Comparison of ENCODE assay signal across 36 cellular contexts in the genomic region with DNA sequence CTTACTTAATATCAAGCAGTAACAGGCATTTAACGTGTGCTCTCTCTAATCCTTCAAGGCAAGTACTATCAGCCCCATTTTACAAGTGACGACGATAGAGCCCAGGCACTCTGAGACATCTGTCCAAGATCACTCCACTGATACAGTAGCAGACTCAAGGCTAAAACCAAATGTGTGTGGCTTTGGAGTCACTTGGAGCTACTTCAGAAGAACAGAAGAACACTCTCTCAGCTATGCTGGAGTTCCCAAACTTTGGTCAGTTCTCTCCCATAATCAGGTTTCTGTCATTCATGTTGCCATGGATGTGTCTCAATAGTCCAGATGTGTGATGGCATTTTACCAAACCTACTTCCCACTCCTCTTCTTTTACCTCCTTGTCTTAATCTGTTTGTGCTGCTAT. TPM values are rescaled to one million over a fixed set of nuclear protein-coding genes. Genes with fewer than 3 reads are reported as not detected.
"Had no signal": no experiment of that assay in that cellular context is flagged by ENCODE, and none has a peak within 500 bp of the region (broad histone marks: within the 10 kb centered on the region; RNA-seq: fewer than 3 reads in every experiment).

No MANE protein-coding gene starts in this region.

- DNase-seq: activated CD4-positive, alpha-beta memory T cell treated with anti-CD3 and anti-CD28 coated beads, Interleukin-2, amount 10 ng/mL, durations not matched to agents 7 days and 5 days; activated CD4-positive, alpha-beta T cell treated with anti-CD3 and anti-CD28 coated beads for 1 hour; activated CD4-positive, alpha-beta T cell treated with anti-CD3 and anti-CD28 coated beads for 48 hours; activated CD4-positive, CD25-positive, alpha-beta regulatory T cell; activated CD8-positive, alpha-beta memory T cell treated with anti-CD3 and anti-CD28 coated beads for 24 hours; activated CD8-positive, alpha-beta memory T cell treated with anti-CD3 and anti-CD28 coated beads, Interleukin-2, amount 10 ng/mL, durations not matched to agents 7 days and 5 days; activated CD8-positive, alpha-beta memory T cell treated with anti-CD3 and anti-CD28 coated beads, Interleukin-2, amount 50 U/mL, for 48 hours; activated effector memory CD4-positive, alpha-beta T cell treated with Interleukin-2 at 50 U/mL for 16 hours; activated naive CD4-positive, alpha-beta T cell treated with anti-CD3 and anti-CD28 coated beads, Interleukin-2, amount 10 ng/mL, durations not matched to agents 7 days and 5 days; activated naive CD8-positive, alpha-beta T cell treated with anti-CD3 and anti-CD28 coated beads, Interleukin-2, amount 50 U/mL, for 24 hours; activated T-cell treated with anti-CD3 and anti-CD28 coated beads, Interleukin-2, amount 50 U/mL, for 48 hours; amniotic stem cell; aorta; brain microvascular endothelial cell; NCI-H1092 treated with DMSO at 0.1 percent for 48 hours; NCI-H1417; NCI-H146; NCI-H187; NCI-H2029 treated with DMSO at 0.1 percent for 48 hours; NCI-H2107; NCI-H2171; NCI-H510A; NCI-H69; NK-92 treated with Interleukin-12 subunit alpha and Interleukin-12 subunit beta, amount 100 ng/mL, for 24 hours; PC-3; Peyer's patch; RPMI8226; SIG-M5; SW 1271; T-helper 1 cell; T1000; WERI-Rb-1 had no signal

- H3K27ac ChIP-seq: brain microvascular endothelial cell, cardiac muscle cell, KMS-11, Peyer's patch, WERI-Rb-1 had no signal

- H3K4me3 ChIP-seq: cardiac muscle cell, Peyer's patch had no signal

- H3K36me3 Mint-ChIP-seq: activated CD8-positive, alpha-beta memory T cell treated with anti-CD3 and anti-CD28 coated beads, Interleukin-2, amount 10 ng/mL, durations not matched to agents 7 days and 5 days; activated naive CD4-positive, alpha-beta T cell treated with anti-CD3 and anti-CD28 coated beads, Interleukin-2, amount 10 ng/mL, durations not matched to agents 7 days and 5 days; activated naive CD8-positive, alpha-beta T cell had no signal

- H3K4me1 ChIP-seq: Peyer's patch had no signal

- H3K9me3 Mint-ChIP-seq: activated CD4-positive, alpha-beta memory T cell treated with anti-CD3 and anti-CD28 coated beads, Interleukin-2, amount 10 ng/mL, durations not matched to agents 7 days and 5 days; activated naive CD4-positive, alpha-beta T cell treated with anti-CD3 and anti-CD28 coated beads, Interleukin-2, amount 10 ng/mL, durations not matched to agents 7 days and 5 days had no signal

- H3K4me3 Mint-ChIP-seq: activated CD4-positive, alpha-beta memory T cell treated with anti-CD3 and anti-CD28 coated beads, Interleukin-2, amount 10 ng/mL, durations not matched to agents 7 days and 5 days; activated CD8-positive, alpha-beta memory T cell treated with anti-CD3 and anti-CD28 coated beads, Interleukin-2, amount 10 ng/mL, durations not matched to agents 7 days and 5 days; activated naive CD4-positive, alpha-beta T cell treated with anti-CD3 and anti-CD28 coated beads, Interleukin-2, amount 10 ng/mL, durations not matched to agents 7 days and 5 days; activated naive CD8-positive, alpha-beta T cell; activated naive CD8-positive, alpha-beta T cell treated with anti-CD3 and anti-CD28 coated beads, Interleukin-2, amount 50 U/mL, for 24 hours had no signal

- H3K27me3 Mint-ChIP-seq: activated CD4-positive, alpha-beta memory T cell treated with anti-CD3 and anti-CD28 coated beads, Interleukin-2, amount 10 ng/mL, durations not matched to agents 7 days and 5 days; activated CD8-positive, alpha-beta memory T cell treated with anti-CD3 and anti-CD28 coated beads, Interleukin-2, amount 10 ng/mL, durations not matched to agents 7 days and 5 days; activated naive CD4-positive, alpha-beta T cell treated with anti-CD3 and anti-CD28 coated beads, Interleukin-2, amount 10 ng/mL, durations not matched to agents 7 days and 5 days; activated naive CD8-positive, alpha-beta T cell treated with anti-CD3 and anti-CD28 coated beads, Interleukin-2, amount 50 U/mL, for 24 hours had no signal

- H3K27ac Mint-ChIP-seq: activated CD4-positive, alpha-beta memory T cell treated with anti-CD3 and anti-CD28 coated beads, Interleukin-2, amount 10 ng/mL, durations not matched to agents 7 days and 5 days; activated CD8-positive, alpha-beta memory T cell treated with anti-CD3 and anti-CD28 coated beads, Interleukin-2, amount 10 ng/mL, durations not matched to agents 7 days and 5 days; activated naive CD4-positive, alpha-beta T cell treated with anti-CD3 and anti-CD28 coated beads, Interleukin-2, amount 10 ng/mL, durations not matched to agents 7 days and 5 days; activated naive CD8-positive, alpha-beta T cell; activated naive CD8-positive, alpha-beta T cell treated with anti-CD3 and anti-CD28 coated beads, Interleukin-2, amount 50 U/mL, for 24 hours had no signal

- H3K27me3 ChIP-seq: brain microvascular endothelial cell, cardiac muscle cell, Peyer's patch had no signal

- H3K4me1 Mint-ChIP-seq: activated CD4-positive, alpha-beta memory T cell treated with anti-CD3 and anti-CD28 coated beads, Interleukin-2, amount 10 ng/mL, durations not matched to agents 7 days and 5 days; activated CD8-positive, alpha-beta memory T cell treated with anti-CD3 and anti-CD28 coated beads, Interleukin-2, amount 10 ng/mL, durations not matched to agents 7 days and 5 days; activated naive CD4-positive, alpha-beta T cell treated with anti-CD3 and anti-CD28 coated beads, Interleukin-2, amount 10 ng/mL, durations not matched to agents 7 days and 5 days; activated naive CD8-positive, alpha-beta T cell treated with anti-CD3 and anti-CD28 coated beads, Interleukin-2, amount 50 U/mL, for 24 hours had no signal

- H3K36me3 ChIP-seq: brain microvascular endothelial cell, cardiac muscle cell, Peyer's patch, WERI-Rb-1 had no signal

- ATAC-seq: activated CD8-positive, alpha-beta memory T cell treated with anti-CD3 and anti-CD28 coated beads, Interleukin-2, amount 10 ng/mL, durations not matched to agents 7 days and 5 days; activated naive CD8-positive, alpha-beta T cell treated with anti-CD3 and anti-CD28 coated beads, Interleukin-2, amount 50 U/mL, for 24 hours; PC-3 had no signal

- H3K9me3 ChIP-seq: Peyer's patch had no signal

RNA-seq across cellular contexts. Expression of gene PID1, which starts 39.6 kb away (rescaled TPM):
- total RNA-seq: activated CD4-positive, alpha-beta memory T cell treated with anti-CD3 and anti-CD28 coated beads, Interleukin-2, amount 10 ng/mL, durations not matched to agents 7 days and 5 days; activated CD8-positive, alpha-beta memory T cell treated with anti-CD3 and anti-CD28 coated beads, Interleukin-2, amount 10 ng/mL, durations not matched to agents 7 days and 5 days; T-helper 2 cell treated with Interferon-gamma antibody and Interleukin-4, amounts not matched to agents 100 ng/mL and 5 ng/mL, for 36 hours had no signal
